In the genomic region with DNA sequence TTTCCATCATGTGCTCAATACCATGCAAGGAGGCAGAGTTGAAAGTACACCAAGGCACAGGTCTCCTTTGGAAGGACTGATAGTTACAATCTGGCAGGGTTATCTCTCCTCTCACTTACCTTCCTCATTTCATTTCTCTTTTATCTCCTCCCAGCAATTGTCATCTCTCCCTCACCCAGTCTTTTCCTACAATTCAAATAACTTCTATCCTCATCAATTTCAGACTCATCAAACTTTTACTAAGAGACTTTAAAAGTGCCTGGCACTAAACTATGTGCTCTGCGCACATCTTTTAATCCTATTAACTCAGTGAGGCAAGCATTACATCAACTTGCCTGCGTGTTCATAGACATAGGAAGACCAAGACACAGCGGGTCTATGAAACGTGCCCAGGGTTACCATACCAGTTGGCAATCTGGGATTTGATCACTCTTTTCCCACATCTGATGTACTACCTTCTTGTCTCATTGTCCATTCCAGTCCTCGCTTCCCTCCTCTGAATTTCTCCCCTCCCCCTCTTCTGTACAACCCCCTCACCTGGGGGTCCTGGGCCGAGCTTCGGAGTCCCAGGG, we compare ENCODE assay signal across 6 cellular contexts. TPM values are rescaled to one million over a fixed set of nuclear protein-coding genes. Genes with fewer than 3 reads are reported as not detected.
A peak's percentile ranks its signal among the peaks of the same experiment; 100 is the strongest.
DNase-seq lines count a peak whose midpoint lies in the region; ATAC-seq and TF ChIP-seq lines count a peak whose summit lies in the region.

No MANE protein-coding gene starts in this region.

- WGBS in esophagus muscularis mucosa: 26% methylated on average over 7 of the region's 7 CpGs

- no peaks in the 10 kb centered on the region for H3K27me3 Mint-ChIP-seq in Caco-2 (ENCODE audit: insufficient read depth, unreplicated experiment)
- H3K27me3 Mint-ChIP-seq in stimulated activated memory B cell treated with anti-CD40 and anti-IgM and Interleukin-4, amounts not matched to agents 10 μg/mL and 1 μg/mL and 100 μg/mL, for 72 hours: no peaks in the 10 kb centered on the region

- BruUV-seq in Caco-2 (replicated peaks; lab: Mats Ljungman, UMichigan): TSS peak; percentile 52

- CTCF ChIA-PET in Caco-2 (lab: Charles Lee): interaction anchor here (0.6 to 2.9 kb wide), 3 partner anchors 10 to 69 kb away, joined by 5 to 21 read pairs (median 10); a partner anchor contains a TSS

- H3K36me3 Mint-ChIP-seq in Caco-2 (ENCODE audit: insufficient read depth, unreplicated experiment): peaks cover 39% of the 10 kb centered on the region
- H3K36me3 Mint-ChIP-seq in stimulated activated memory B cell treated with anti-CD40 and anti-IgM and Interleukin-4, amounts not matched to agents 10 μg/mL and 1 μg/mL and 100 μg/mL, for 72 hours: peaks cover 33% of the 10 kb centered on the region

- peaks cover 21% of the 10 kb centered on the region for H3K4me1 Mint-ChIP-seq in Caco-2 (ENCODE audit: low read depth, unreplicated experiment)
- H3K4me1 Mint-ChIP-seq in stimulated activated memory B cell treated with anti-CD40 and anti-IgM and Interleukin-4, amounts not matched to agents 10 μg/mL and 1 μg/mL and 100 μg/mL, for 72 hours: peaks cover 68% of the 10 kb centered on the region

- POLR2A ChIA-PET in Caco-2 (lab: Charles Lee): interaction anchor here (1.1 to 2.1 kb wide), 3 partner anchors 12 to 33 kb away, joined by 4 to 29 read pairs (median 23); a partner anchor contains a TSS

- H3K9me3 ChIP-seq in Caco-2 (no peaks in the 10 kb centered on the region), NT2/D1 (ENCODE audit: insufficient read depth, low read length) (no peaks in the 10 kb centered on the region), esophagus muscularis mucosa (no peaks in the 10 kb centered on the region)

- H3K4me1 ChIP-seq in Caco-2 (0 out of 2 replicates have a peak, but pooled peaks cover 3% of the 10 kb centered on the region), NT2/D1 (ENCODE audit: insufficient read depth, insufficient read length) (peaks cover 2% of the 10 kb centered on the region), esophagus muscularis mucosa (peaks cover 13 to 34% (median 29%) of the 10 kb centered on the region in 4 donors)

- TF ChIP-seq CTCF in Caco-2 (IDR thresholded peaks at IDR 0.05; ENCODE audit: insufficient read depth in 1 of 2, low read depth in 1 of 2, low read length in 1 of 2, severe bottlenecking in 1 of 2, unreplicated experiment in 1 of 2) (no peak), esophagus muscularis mucosa (IDR thresholded peaks at IDR 0.05) (no peak)

- H3K4me3 ChIP-seq in Caco-2 (ENCODE audit: low read depth, low read length) (peak overlapping the region; percentile 80), NT2/D1 (ENCODE audit: insufficient read length, low read depth) (peak overlapping the region; percentile 94), esophagus muscularis mucosa (peak overlapping the region; percentile 92 to 93 (median 93))

- H3K27me3 ChIP-seq in Caco-2 (replicated peaks; ENCODE audit: control insufficient read depth, insufficient read depth, low read length) (no peaks in the 10 kb centered on the region), NT2/D1 (ENCODE audit: insufficient read depth, insufficient read length) (no peaks in the 10 kb centered on the region), esophagus muscularis mucosa (no peaks in the 10 kb centered on the region)

- TF ChIP-seq EP300 in esophagus muscularis mucosa (IDR thresholded peaks at IDR 0.05): no peak

- H3K27ac Mint-ChIP-seq in Caco-2 (ENCODE audit: unreplicated experiment): peak overlapping the region; percentile 94
- peak overlapping the region; percentile 96 for H3K27ac Mint-ChIP-seq in stimulated activated memory B cell treated with anti-CD40 and anti-IgM and Interleukin-4, amounts not matched to agents 10 μg/mL and 1 μg/mL and 100 μg/mL, for 72 hours

- H3K36me3 ChIP-seq in Caco-2 (ENCODE audit: control insufficient read depth, insufficient read depth, low read length) (no peaks in the 10 kb centered on the region), NT2/D1 (ENCODE audit: insufficient read depth, insufficient read length, low read length) (peaks cover 48% of the 10 kb centered on the region), esophagus muscularis mucosa (peaks cover 13 to 47% (median 29%) of the 10 kb centered on the region in 4 donors)

- TF ChIP-seq POLR2A in esophagus muscularis mucosa (IDR thresholded peaks at IDR 0.05; ENCODE audit: low read depth): no peak

- peak overlapping the region; percentile 92 to 99 (median 95) for H3K27ac ChIP-seq in esophagus muscularis mucosa (replicated peaks in 1 of 4)

- ATAC-seq in stimulated activated memory B cell treated with anti-CD40 and anti-IgM and Interleukin-4, amounts not matched to agents 10 μg/mL and 1 μg/mL and 100 μg/mL, for 72 hours: no peak
- ATAC-seq in HG03432 (IDR thresholded peaks at IDR 0.05; ENCODE audit: unreplicated experiment): no peak

- peak overlapping the region; percentile 97 for H3K9ac ChIP-seq in NT2/D1 (ENCODE audit: insufficient read length, low read depth)

- intact Hi-C loops in Caco-2 (cut with micrococcal nuclease; ENCODE audit: unreplicated experiment) (no loop called here), esophagus muscularis mucosa (cut with DNase I) (loop anchor here (5.0 kb wide), 1 partner anchor 38 kb away; no protein-coding TSS in a partner anchor)

- H3K9me3 Mint-ChIP-seq in Caco-2 (ENCODE audit: unreplicated experiment): no peaks in the 10 kb centered on the region
- H3K9me3 Mint-ChIP-seq in stimulated activated memory B cell treated with anti-CD40 and anti-IgM and Interleukin-4, amounts not matched to agents 10 μg/mL and 1 μg/mL and 100 μg/mL, for 72 hours: no peaks in the 10 kb centered on the region

- peak overlapping the region; percentile 98 for H3K4me3 Mint-ChIP-seq in Caco-2 (ENCODE audit: unreplicated experiment)
- H3K4me3 Mint-ChIP-seq in stimulated activated memory B cell treated with anti-CD40 and anti-IgM and Interleukin-4, amounts not matched to agents 10 μg/mL and 1 μg/mL and 100 μg/mL, for 72 hours: peak overlapping the region; percentile 84

- DNase-seq in Caco-2 (peak in 1 of 2 experiments; percentile 18), NT2/D1 (ENCODE audit: low read depth, low spot score) (no peak), esophagus muscularis mucosa (ENCODE audit: extremely low spot score) (no peak)
- DNase-seq in stimulated activated CD4-positive, alpha-beta T cell treated with anti-CD3 and anti-CD28 coated beads, Interleukin-1b, Interleukin-23, amount 100 ng/mL, for 48 hours: no peak

RNA-seq across cellular contexts. Expression of a gene that starts 1.2 kb away (rescaled TPM):
- total RNA-seq in Caco-2 (2022): 132 and 135 TPM in 2 replicates
- total RNA-seq in esophagus muscularis mucosa: 10 to 100 TPM; 25.0 to 53.2 (median 34.8) TPM

RNA-seq across cellular contexts. Expression of a gene that starts 12.4 kb away (rescaled TPM):
- total RNA-seq in Caco-2 (2022) (56.3 and 61.2 TPM in 2 replicates), esophagus muscularis mucosa (10 to 100 TPM; 24.2 to 41.5 (median 32.9) TPM)

RNA-seq across cellular contexts. Expression of a gene that starts 17.3 kb away (rescaled TPM):
- total RNA-seq in Caco-2 (2022) (0.61 and 1.5 TPM in 2 replicates), esophagus muscularis mucosa (under 1 TPM in 3 of 4 donors, not detected in 1; 0.40 to 0.50 (median 0.45) TPM)

RNA-seq across cellular contexts. Expression of a gene that starts 20.7 kb away (rescaled TPM):
- 0.86 and 1.6 TPM in 2 replicates for total RNA-seq in Caco-2 (2022)
- total RNA-seq in esophagus muscularis mucosa: 1 to 10 TPM; 1.2 to 3.7 (median 2.6) TPM

RNA-seq across cellular contexts. Expression of a gene that starts 21.0 kb away (rescaled TPM):
- 77.3 and 96.9 TPM in 2 replicates for total RNA-seq in Caco-2 (2022)
- 100 to 1,000 TPM; 235 to 451 (median 370) TPM for total RNA-seq in esophagus muscularis mucosa
